ENCODE assay signal across 1 cellular context in genomic region chr3:8519156-8519555, GRCh38.
A peak's percentile ranks its signal among the peaks of the same experiment; 100 is the strongest.
TF ChIP-seq lines count a peak whose summit lies in the region.

No MANE protein-coding gene starts in this region.

TF ChIP-seq in SK-N-SH, 30 proteins besides CTCF, POLR2A, EP300 and RAD21 (continued from another document):
- no peak for TF ChIP-seq MEF2A (IDR thresholded peaks at IDR 0.05; ENCODE audit: borderline replicate concordance, low read depth)
- TF ChIP-seq NRF1 (IDR thresholded peaks at IDR 0.05; ENCODE audit: low read depth, low read length): no peak
- no peak for TF ChIP-seq RXRA (IDR thresholded peaks at IDR 0.05; ENCODE audit: borderline replicate concordance, low read depth)
- TF ChIP-seq USF1 (IDR thresholded peaks at IDR 0.05; ENCODE audit: borderline replicate concordance, low read depth): no peak
- TF ChIP-seq TCF12 (IDR thresholded peaks at IDR 0.05): peak; percentile 85
- no peak for TF ChIP-seq ELF1 (IDR thresholded peaks at IDR 0.05)
- no peak for TF ChIP-seq GABPA (IDR thresholded peaks at IDR 0.05; ENCODE audit: low read depth)
- no peak for TF ChIP-seq RFX5 (IDR thresholded peaks at IDR 0.05; ENCODE audit: low read length)
- no peak for TF ChIP-seq FOXM1 (IDR thresholded peaks at IDR 0.05; ENCODE audit: low read depth)
- TF ChIP-seq GATA2 (CRISPR knock-in tag; IDR thresholded peaks at IDR 0.05): no peak
- no peak for TF ChIP-seq REST (IDR thresholded peaks at IDR 0.05; ENCODE audit: low read depth, low read length)
- no peak for TF ChIP-seq TEAD4 (IDR thresholded peaks at IDR 0.05; ENCODE audit: borderline replicate concordance, insufficient read depth)
- TF ChIP-seq SMC3 (IDR thresholded peaks at IDR 0.05; ENCODE audit: low read depth, low read length): no peak
- TF ChIP-seq CHD2 (IDR thresholded peaks at IDR 0.05; ENCODE audit: low read length, partially characterized antibody): no peak
- no peak for TF ChIP-seq EZH2phosphoT487 (IDR thresholded peaks at IDR 0.05; ENCODE audit: borderline replicate concordance, low read depth)
- peak; percentile 43 for TF ChIP-seq JUND (IDR thresholded peaks at IDR 0.05)
- TF ChIP-seq FOXJ3 (CRISPR knock-in tag; IDR thresholded peaks at IDR 0.05): no peak
- no peak for TF ChIP-seq RCOR1 (IDR thresholded peaks at IDR 0.05; ENCODE audit: low read length)
- TF ChIP-seq POLR2AphosphoS5 (IDR thresholded peaks at IDR 0.05; ENCODE audit: low read depth, low read length): peak; percentile 26; the same call in 1 of the 2 replicates
- no peak for TF ChIP-seq TAF1 (IDR thresholded peaks at IDR 0.05; ENCODE audit: borderline replicate concordance, low read depth, low read length)
- no peak for TF ChIP-seq USF2 (IDR thresholded peaks at IDR 0.05; ENCODE audit: borderline replicate concordance, low read depth, low read length)
- TF ChIP-seq YY1 (IDR thresholded peaks at IDR 0.05; ENCODE audit: low read depth): no peak
